Comparison of ENCODE assay signal across 10 cellular contexts in the genomic region with DNA sequence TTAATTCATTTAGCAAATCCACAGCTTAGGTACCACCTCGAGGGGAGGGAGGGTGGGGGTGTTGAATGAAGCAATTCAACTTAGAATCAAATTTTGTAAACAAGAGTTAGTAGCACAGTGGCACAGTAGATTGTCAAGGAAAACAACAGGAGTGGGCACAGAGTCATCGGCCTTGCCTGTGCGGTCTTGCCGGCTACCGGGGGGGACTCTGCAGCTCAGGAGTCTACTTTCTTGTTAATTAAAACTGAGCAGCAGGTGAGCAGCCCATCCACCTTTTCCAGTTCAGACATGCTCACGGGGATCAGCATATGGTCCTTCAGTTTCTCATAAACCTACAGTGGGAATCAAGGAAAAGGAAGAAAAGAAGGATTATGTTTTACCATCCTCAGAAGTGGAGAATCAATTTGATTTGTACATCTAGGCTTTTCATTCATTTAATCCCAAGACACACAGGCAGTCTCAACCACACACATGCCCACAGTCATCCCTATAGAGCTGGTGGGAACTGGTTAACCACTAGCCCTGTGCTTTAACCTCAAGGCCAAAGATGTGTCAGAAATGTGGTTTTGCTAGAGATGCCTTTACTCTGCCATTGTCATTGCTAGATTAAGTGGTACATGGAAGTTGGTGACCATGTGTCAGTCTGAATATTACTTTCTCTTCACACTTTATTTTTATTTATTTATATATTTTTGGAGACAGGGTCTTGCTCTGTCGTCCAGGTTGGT. TPM values are rescaled to one million over a fixed set of nuclear protein-coding genes. Genes with fewer than 3 reads are reported as not detected.
DNase-seq lines count a peak whose midpoint lies in the region; ATAC-seq, FAIRE-seq and TF ChIP-seq lines count a peak whose summit lies in the region.
"Had no signal": no experiment of that assay in that cellular context is flagged by ENCODE, and none has a peak within 500 bp of the region (broad histone marks: within the 10 kb centered on the region; RNA-seq: fewer than 3 reads in every experiment).

No MANE protein-coding gene starts in this region.

- peak overlapping the region; percentile 38 for H3K9ac ChIP-seq in astrocyte (ENCODE audit: low read length)

- peaks cover 56% of the 10 kb centered on the region for H3K4me1 ChIP-seq in astrocyte (ENCODE audit: insufficient read depth, low read length)

- H3K4me3 ChIP-seq in astrocyte (ENCODE audit: insufficient read depth, low read depth, low read length), result no peak overlapping the region
- H3K4me3 ChIP-seq: sigmoid colon had no signal

- peak; percentile 37 for FAIRE-seq in astrocyte (lab: Jason Lieb, UNC)

- peak; percentile 41 for ATAC-seq in stimulated activated memory B cell treated with anti-CD40 and anti-IgM and Interleukin-4, amounts not matched to agents 10 μg/mL and 1 μg/mL and 100 μg/mL, for 72 hours

- H3K36me3 ChIP-seq in astrocyte (ENCODE audit: insufficient read depth, low read length), result peaks cover 4% of the 10 kb centered on the region

- peak; percentile 8 for DNase-seq in activated naive CD4-positive, alpha-beta T cell treated with Interleukin-2 at 50 U/mL for 16 hours
- no peak for DNase-seq in activated naive CD4-positive, alpha-beta T cell treated with anti-CD3 and anti-CD28 coated beads, Interleukin-2, amount 50 U/mL, for 16 hours
- DNase-seq in HK-2 (ENCODE audit: unreplicated experiment) (peak; percentile 51), astrocyte (ENCODE audit: low read depth) (peak; percentile 79), SW 1271 (lab: John Stamatoyannopoulos, UW) (no peak), DMS114 treated with DMSO at 0.1 percent for 48 hours (lab: John Stamatoyannopoulos, UW; ENCODE audit: unreplicated experiment) (no peak), NCI-H510A treated with DMSO at 0.1 percent for 48 hours (lab: John Stamatoyannopoulos, UW) (no peak)
- DNase-seq: hippocampal formation, sigmoid colon had no signal

- H3K79me2 ChIP-seq in astrocyte (ENCODE audit: insufficient read depth, low read length), result peaks cover 2% of the 10 kb centered on the region

- no peak overlapping the region for H3K4me3 Mint-ChIP-seq in astrocyte (ENCODE audit: unreplicated experiment)
- no peak overlapping the region for H3K4me3 Mint-ChIP-seq in stimulated activated memory B cell treated with anti-CD40 and anti-IgM and Interleukin-4, amounts not matched to agents 10 μg/mL and 1 μg/mL and 100 μg/mL, for 72 hours

- no peaks in the 10 kb centered on the region for H3K9me3 Mint-ChIP-seq in astrocyte (ENCODE audit: unreplicated experiment)
- no peaks in the 10 kb centered on the region for H3K9me3 Mint-ChIP-seq in stimulated activated memory B cell treated with anti-CD40 and anti-IgM and Interleukin-4, amounts not matched to agents 10 μg/mL and 1 μg/mL and 100 μg/mL, for 72 hours

- peaks cover 11% of the 10 kb centered on the region for H3K36me3 Mint-ChIP-seq in astrocyte (ENCODE audit: low read depth, unreplicated experiment)
- H3K36me3 Mint-ChIP-seq in stimulated activated memory B cell treated with anti-CD40 and anti-IgM and Interleukin-4, amounts not matched to agents 10 μg/mL and 1 μg/mL and 100 μg/mL, for 72 hours, result peaks cover 15% of the 10 kb centered on the region

- peak overlapping the region; percentile 93 for H3K27ac ChIP-seq in astrocyte (ENCODE audit: low read depth, low read length)

- H3K4me1 Mint-ChIP-seq in astrocyte (ENCODE audit: low read depth, unreplicated experiment), result peaks cover 59% of the 10 kb centered on the region
- peaks cover 12% of the 10 kb centered on the region for H3K4me1 Mint-ChIP-seq in stimulated activated memory B cell treated with anti-CD40 and anti-IgM and Interleukin-4, amounts not matched to agents 10 μg/mL and 1 μg/mL and 100 μg/mL, for 72 hours

- no peaks in the 10 kb centered on the region for H3K27me3 Mint-ChIP-seq in astrocyte (ENCODE audit: low read depth, unreplicated experiment)
- H3K27me3 Mint-ChIP-seq in stimulated activated memory B cell treated with anti-CD40 and anti-IgM and Interleukin-4, amounts not matched to agents 10 μg/mL and 1 μg/mL and 100 μg/mL, for 72 hours, result no peaks in the 10 kb centered on the region

- no peaks in the 10 kb centered on the region for H4K20me1 ChIP-seq in astrocyte (ENCODE audit: insufficient read depth, low read length)

- H3K9me3 ChIP-seq in astrocyte (ENCODE audit: insufficient read depth, low read depth, low read length), result no peaks in the 10 kb centered on the region
- H3K9me3 ChIP-seq: sigmoid colon had no signal

- no peak overlapping the region for H2AFZ ChIP-seq in astrocyte (ENCODE audit: low read depth, low read length)

- H3K27ac Mint-ChIP-seq in astrocyte (ENCODE audit: unreplicated experiment), result peak overlapping the region; percentile 88
- no peak overlapping the region for H3K27ac Mint-ChIP-seq in stimulated activated memory B cell treated with anti-CD40 and anti-IgM and Interleukin-4, amounts not matched to agents 10 μg/mL and 1 μg/mL and 100 μg/mL, for 72 hours

- TF ChIP-seq CTCF in astrocyte (IDR thresholded peaks at IDR 0.05; ENCODE audit: insufficient read depth, low read depth, low read length), result no peak

- H3K4me2 ChIP-seq in astrocyte (ENCODE audit: low read length), result peak overlapping the region; percentile 29

- H3K27me3 ChIP-seq in astrocyte (ENCODE audit: insufficient read depth, low read length), result no peaks in the 10 kb centered on the region
- H3K27me3 ChIP-seq: sigmoid colon had no signal

RNA-seq across cellular contexts. Expression of gene BCL10, which starts 45.0 kb away (rescaled TPM):
- total RNA-seq in astrocyte, result 36.4 and 38.4 TPM in 2 replicates

Comparison
In these comparisons a context has a peak if more than half of its experiments do, and no peak if none do; other contexts are left out.
1. DNase-seq: peak in activated naive CD4-positive, alpha-beta T cell treated with Interleukin-2 at 50 U/mL for 16 hours (single experiment), HK-2 (single experiment) and astrocyte (single experiment); none in activated naive CD4-positive, alpha-beta T cell treated with anti-CD3 and anti-CD28 coated beads, Interleukin-2, amount 50 U/mL, for 16 hours (single experiment), SW 1271 (0 of 2), DMS114 treated with DMSO at 0.1 percent for 48 hours (single experiment) and NCI-H510A treated with DMSO at 0.1 percent for 48 hours (single experiment).